ENCODE assay signal across 20 cellular contexts in the genomic region with DNA sequence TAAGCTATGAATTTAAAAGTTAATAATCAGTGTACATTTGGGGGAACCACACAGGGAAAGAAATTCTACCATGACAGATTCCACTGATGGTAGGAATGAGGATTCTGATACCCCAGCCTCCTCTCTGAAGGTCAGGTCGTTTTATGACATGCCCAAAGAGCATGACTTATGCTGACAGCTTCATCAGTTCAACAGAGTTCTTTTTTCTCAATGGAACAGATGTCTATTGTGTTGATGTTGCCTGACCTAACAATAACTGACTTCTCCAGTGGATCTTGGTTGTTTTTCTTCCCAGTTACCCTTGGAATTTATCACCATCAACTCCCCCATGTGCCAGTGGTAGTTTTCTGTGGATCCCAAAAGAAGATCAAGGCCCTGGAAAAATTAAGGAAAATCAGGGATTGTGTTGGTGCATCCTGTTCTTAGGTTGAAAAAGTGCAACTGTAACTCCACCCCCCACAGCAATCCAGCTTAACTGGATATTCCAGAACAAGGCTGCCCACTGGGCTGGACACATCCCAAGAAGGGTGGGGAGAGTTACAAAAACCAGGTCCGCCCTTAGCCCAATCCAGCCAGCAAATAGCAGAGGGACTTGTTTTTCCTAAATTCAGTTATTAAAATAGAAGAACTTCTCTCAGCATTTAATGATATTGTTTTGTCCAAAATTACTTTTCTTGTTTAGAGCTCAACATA. TPM values are rescaled to one million over a fixed set of nuclear protein-coding genes. Genes with fewer than 3 reads are reported as not detected.
DNase-seq lines count a peak whose midpoint lies in the region; ATAC-seq and TF ChIP-seq lines count a peak whose summit lies in the region.
"Had no signal": no experiment of that assay in that cellular context is flagged by ENCODE, and none has a peak within 500 bp of the region (broad histone marks: within the 10 kb centered on the region; RNA-seq: fewer than 3 reads in every experiment).

No MANE protein-coding gene starts in this region.

- H3K4me3 ChIP-seq in lung (no peak overlapping the region), upper lobe of right lung (no peak overlapping the region), spleen (no peak overlapping the region)
- H3K4me3 ChIP-seq: GM12878, heart left ventricle, psoas muscle had no signal

- H3K36me3 ChIP-seq in lung (ENCODE audit: control insufficient read depth in 2 of 2, insufficient read depth in 2 of 2, low read length in 2 of 2) (no peaks in the 10 kb centered on the region), upper lobe of right lung (no peaks in the 10 kb centered on the region), spleen (no peaks in the 10 kb centered on the region)
- H3K36me3 ChIP-seq: heart left ventricle had no signal

- ATAC-seq in lung (ENCODE audit: insufficient read depth, low FRiP score) = no peak
- ATAC-seq in upper lobe of right lung = peak; percentile 47
- ATAC-seq: GM12878; HCT116; heart left ventricle; psoas muscle; SK-N-SH treated with all-trans-retinoic acid at 6 μM for 48 hours; stimulated activated naive CD8-positive, alpha-beta T cell treated with anti-CD3 and anti-CD28 coated beads, Interleukin-15, amount 100 ng/mL, for 72 hours had no signal

- H3K27ac ChIP-seq in epithelial cell of prostate (peak overlapping the region; percentile 4), lung (ENCODE audit: low read depth in 1 of 2, low read length in 1 of 2) (no peak overlapping the region), upper lobe of right lung (no peak overlapping the region), spleen (no peak overlapping the region)
- H3K27ac ChIP-seq: C4-2B, heart left ventricle, psoas muscle had no signal

- intact Hi-C loops in upper lobe of right lung (cut with DNase I) (no loop called here), spleen (cut with DNase I; ENCODE audit: low total_unique reads) (no loop called here)

- H3K4me1 ChIP-seq in lung (ENCODE audit: control insufficient read depth in 2 of 2, insufficient read depth in 2 of 2, low read length in 2 of 2) (no peaks in the 10 kb centered on the region), upper lobe of right lung (no peaks in the 10 kb centered on the region), spleen (peaks cover 0 to 9% (median 0%) of the 10 kb centered on the region in 6 donors)
- H3K4me1 ChIP-seq: psoas muscle had no signal

- TF ChIP-seq CTCF in lung (IDR thresholded peaks at IDR 0.05; ENCODE audit: control extremely low read depth, extremely low read depth) = no peak
- TF ChIP-seq CTCF in upper lobe of right lung (IDR thresholded peaks at IDR 0.05) = no peak
- TF ChIP-seq CTCF in spleen (IDR thresholded peaks at IDR 0.05 in 8 of 11, conservative IDR thresholded peaks at IDR 0.05 in 3 of 11) = no peak

- H3K9me3 ChIP-seq in lung (ENCODE audit: control insufficient read depth in 2 of 2, insufficient read depth in 1 of 2, low read length in 1 of 2) (no peaks in the 10 kb centered on the region), upper lobe of right lung (no peaks in the 10 kb centered on the region), spleen (peaks cover 0 to 5% (median 2%) of the 10 kb centered on the region in 8 donors)
- H3K9me3 ChIP-seq: psoas muscle had no signal

- WGBS in lung, 2 donors = 70% methylated on average over 2 of the region's 2 CpGs
- WGBS in spleen, 5 donors = 45 to 76% (median 69%) methylated on average over 2 of the region's 2 CpGs

- peak; percentile 73; the same call in 1 of the 2 replicates for TF ChIP-seq EP300 in Ishikawa (IDR thresholded peaks at IDR 0.05; ENCODE audit: borderline replicate concordance)

- TF ChIP-seq RAD21 in Ishikawa (IDR thresholded peaks at IDR 0.05; ENCODE audit: low read depth) = no peak

- TF ChIP-seq POLR2A in spleen (IDR thresholded peaks at IDR 0.05) = no peak

- DNase-seq in epithelial cell of prostate (ENCODE audit: low read depth, low spot score) (no peak), lung (ENCODE audit: low spot score) (peak; percentile 38), upper lobe of right lung (no peak), spleen (no peak), NOMO-1 (lab: John Stamatoyannopoulos, UW; ENCODE audit: unreplicated experiment in 2 of 2) (no peak)
- no peak for DNase-seq in stimulated activated CD4-positive, alpha-beta T cell treated with anti-CD3 and anti-CD28 coated beads, Interleukin-12 subunit alpha, Interleukin-12 subunit beta, amount 100 ng/mL, for 4 hours
- DNase-seq: heart left ventricle; Karpas-422; naive B cell; NCI-H146; NCI-H446 treated with DMSO at 0.1 percent for 48 hours; NCI-H82; psoas muscle; stimulated activated naive CD8-positive, alpha-beta T cell treated with anti-CD3 and anti-CD28 coated beads, Interleukin-15, amount 100 ng/mL, for 72 hours; T-helper 2 cell had no signal

- no peaks in the 10 kb centered on the region for H3K27me3 ChIP-seq in lung (ENCODE audit: control insufficient read depth, insufficient read depth)
- H3K27me3 ChIP-seq in upper lobe of right lung = no peaks in the 10 kb centered on the region
- H3K27me3 ChIP-seq in spleen (replicated peaks in 1 of 7) = peaks cover 0 to 6% (median 0%) of the 10 kb centered on the region in 7 donors

TF ChIP-seq in Ishikawa, 13 proteins besides CTCF, POLR2A, EP300 and RAD21:
- TF ChIP-seq, protein P1, sequence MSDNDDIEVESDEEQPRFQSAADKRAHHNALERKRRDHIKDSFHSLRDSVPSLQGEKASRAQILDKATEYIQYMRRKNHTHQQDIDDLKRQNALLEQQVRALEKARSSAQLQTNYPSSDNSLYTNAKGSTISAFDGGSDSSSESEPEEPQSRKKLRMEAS (IDR thresholded peaks at IDR 0.05) = no peak
- TF ChIP-seq CEBPB (IDR thresholded peaks at IDR 0.05) = no peak
- TF ChIP-seq EGR1 (IDR thresholded peaks at IDR 0.05) = no peak
- TF ChIP-seq ZBTB7A (IDR thresholded peaks at IDR 0.05; ENCODE audit: low read depth) = no peak
- TF ChIP-seq, protein P2, sequence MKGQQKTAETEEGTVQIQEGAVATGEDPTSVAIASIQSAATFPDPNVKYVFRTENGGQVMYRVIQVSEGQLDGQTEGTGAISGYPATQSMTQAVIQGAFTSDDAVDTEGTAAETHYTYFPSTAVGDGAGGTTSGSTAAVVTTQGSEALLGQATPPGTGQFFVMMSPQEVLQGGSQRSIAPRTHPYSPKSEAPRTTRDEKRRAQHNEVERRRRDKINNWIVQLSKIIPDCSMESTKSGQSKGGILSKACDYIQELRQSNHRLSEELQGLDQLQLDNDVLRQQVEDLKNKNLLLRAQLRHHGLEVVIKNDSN (IDR thresholded peaks at IDR 0.05) = no peak; the same call in 1 of the 2 replicates
- peak; percentile 90 for TF ChIP-seq NFIC (IDR thresholded peaks at IDR 0.05)
- 0 out of 2 replicates have a peak, but pooled peaks have one; percentile 44 for TF ChIP-seq FOXM1 (IDR thresholded peaks at IDR 0.05; ENCODE audit: borderline replicate concordance, low read depth)
- TF ChIP-seq TEAD4 (IDR thresholded peaks at IDR 0.05) = peak; percentile 63
- TF ChIP-seq YY1 (IDR thresholded peaks at IDR 0.05; ENCODE audit: low read depth) = 0 out of 2 replicates have a peak, but pooled peaks have one; percentile 33
- TF ChIP-seq TAF1 (IDR thresholded peaks at IDR 0.05; ENCODE audit: low read depth) = 0 out of 2 replicates have a peak, but pooled peaks have one; percentile 27
- TF ChIP-seq CREB1 (IDR thresholded peaks at IDR 0.05; ENCODE audit: low read depth) = no peak
- TF ChIP-seq TCF12 (IDR thresholded peaks at IDR 0.05; ENCODE audit: low read depth) = peak; percentile 79; the same call in 1 of the 2 replicates
- TF ChIP-seq, protein P3, sequence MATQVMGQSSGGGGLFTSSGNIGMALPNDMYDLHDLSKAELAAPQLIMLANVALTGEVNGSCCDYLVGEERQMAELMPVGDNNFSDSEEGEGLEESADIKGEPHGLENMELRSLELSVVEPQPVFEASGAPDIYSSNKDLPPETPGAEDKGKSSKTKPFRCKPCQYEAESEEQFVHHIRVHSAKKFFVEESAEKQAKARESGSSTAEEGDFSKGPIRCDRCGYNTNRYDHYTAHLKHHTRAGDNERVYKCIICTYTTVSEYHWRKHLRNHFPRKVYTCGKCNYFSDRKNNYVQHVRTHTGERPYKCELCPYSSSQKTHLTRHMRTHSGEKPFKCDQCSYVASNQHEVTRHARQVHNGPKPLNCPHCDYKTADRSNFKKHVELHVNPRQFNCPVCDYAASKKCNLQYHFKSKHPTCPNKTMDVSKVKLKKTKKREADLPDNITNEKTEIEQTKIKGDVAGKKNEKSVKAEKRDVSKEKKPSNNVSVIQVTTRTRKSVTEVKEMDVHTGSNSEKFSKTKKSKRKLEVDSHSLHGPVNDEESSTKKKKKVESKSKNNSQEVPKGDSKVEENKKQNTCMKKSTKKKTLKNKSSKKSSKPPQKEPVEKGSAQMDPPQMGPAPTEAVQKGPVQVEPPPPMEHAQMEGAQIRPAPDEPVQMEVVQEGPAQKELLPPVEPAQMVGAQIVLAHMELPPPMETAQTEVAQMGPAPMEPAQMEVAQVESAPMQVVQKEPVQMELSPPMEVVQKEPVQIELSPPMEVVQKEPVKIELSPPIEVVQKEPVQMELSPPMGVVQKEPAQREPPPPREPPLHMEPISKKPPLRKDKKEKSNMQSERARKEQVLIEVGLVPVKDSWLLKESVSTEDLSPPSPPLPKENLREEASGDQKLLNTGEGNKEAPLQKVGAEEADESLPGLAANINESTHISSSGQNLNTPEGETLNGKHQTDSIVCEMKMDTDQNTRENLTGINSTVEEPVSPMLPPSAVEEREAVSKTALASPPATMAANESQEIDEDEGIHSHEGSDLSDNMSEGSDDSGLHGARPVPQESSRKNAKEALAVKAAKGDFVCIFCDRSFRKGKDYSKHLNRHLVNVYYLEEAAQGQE (IDR thresholded peaks at IDR 0.05; ENCODE audit: low read depth) = no peak

RNA-seq across cellular contexts. Expression of a gene that starts 31.5 kb away (rescaled TPM):
- total RNA-seq in lung (100 to 1,000 TPM; 119 to 319 TPM), upper lobe of right lung (213 TPM), spleen (100 to 1,000 TPM in 5 of 7 donors, 10 to 100 TPM in 2; 93.4 to 149 (median 126) TPM)
- polyA plus RNA-seq in lung (10 to 100 TPM; 91.8 to 91.9 TPM), spleen (10 to 100 TPM; 55.2 to 74.2 (median 64.5) TPM)

RNA-seq across cellular contexts. Expression of a gene that starts 49.5 kb away (rescaled TPM):
- total RNA-seq in lung = 1 to 10 TPM; 2.8 to 3.3 TPM
- polyA plus RNA-seq in lung = 1 to 10 TPM in 1 of 2 donors, under 1 TPM in 1; 0.73 to 2.5 TPM
- 3.2 TPM for total RNA-seq in upper lobe of right lung
- total RNA-seq in spleen = 1 to 10 TPM; 1.5 to 2.9 (median 2.0) TPM
- under 1 TPM; 0.41 to 0.67 (median 0.58) TPM for polyA plus RNA-seq in spleen
